In the genomic region with DNA sequence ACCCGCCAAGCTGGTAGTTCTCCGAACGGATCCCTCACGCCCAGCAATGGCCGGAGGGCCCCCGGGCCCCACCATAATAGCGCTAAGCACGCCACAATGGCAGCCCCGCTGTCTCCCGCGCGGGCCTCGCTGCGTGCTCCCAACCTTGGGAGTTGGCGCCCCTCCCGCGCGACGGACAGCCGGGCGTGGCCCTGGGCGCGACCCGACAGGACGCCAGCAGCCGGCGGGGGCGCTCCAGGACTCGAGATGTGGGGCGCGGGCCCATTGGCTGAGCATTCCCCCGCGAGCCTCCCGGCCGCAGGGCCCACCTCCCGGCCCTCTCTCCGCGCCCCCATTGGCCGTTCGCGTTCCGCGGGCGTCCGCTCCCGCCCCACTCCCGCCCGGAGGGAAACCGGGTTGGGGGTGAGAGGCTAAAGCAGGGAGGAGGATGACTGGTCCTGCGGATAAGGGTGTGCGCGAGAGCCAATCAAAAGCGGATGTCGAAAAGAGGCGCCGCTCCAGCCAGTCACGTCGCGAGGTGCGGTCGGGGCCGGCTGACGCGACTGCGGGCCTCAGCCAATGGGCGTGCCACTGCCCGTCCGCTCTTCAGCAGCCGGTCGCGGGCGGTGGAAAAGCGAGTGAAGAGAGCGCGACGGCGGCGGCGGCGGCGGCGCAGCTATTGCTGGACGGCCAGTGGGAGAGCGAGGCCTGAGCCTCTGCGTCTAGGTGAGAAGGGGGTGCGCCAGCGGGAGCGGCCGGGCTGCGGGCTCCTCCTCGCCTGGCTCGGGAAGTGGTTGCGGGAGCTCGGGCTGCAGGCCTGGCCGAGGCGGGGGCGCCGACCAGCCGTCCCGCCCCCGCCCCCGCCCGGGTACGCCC, we compare ENCODE assay signal across 2 cellular contexts.
TF ChIP-seq lines count a peak whose summit lies in the region.

A gene with protein sequence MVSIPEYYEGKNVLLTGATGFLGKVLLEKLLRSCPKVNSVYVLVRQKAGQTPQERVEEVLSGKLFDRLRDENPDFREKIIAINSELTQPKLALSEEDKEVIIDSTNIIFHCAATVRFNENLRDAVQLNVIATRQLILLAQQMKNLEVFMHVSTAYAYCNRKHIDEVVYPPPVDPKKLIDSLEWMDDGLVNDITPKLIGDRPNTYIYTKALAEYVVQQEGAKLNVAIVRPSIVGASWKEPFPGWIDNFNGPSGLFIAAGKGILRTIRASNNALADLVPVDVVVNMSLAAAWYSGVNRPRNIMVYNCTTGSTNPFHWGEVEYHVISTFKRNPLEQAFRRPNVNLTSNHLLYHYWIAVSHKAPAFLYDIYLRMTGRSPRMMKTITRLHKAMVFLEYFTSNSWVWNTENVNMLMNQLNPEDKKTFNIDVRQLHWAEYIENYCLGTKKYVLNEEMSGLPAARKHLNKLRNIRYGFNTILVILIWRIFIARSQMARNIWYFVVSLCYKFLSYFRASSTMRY (plus strand): TSS at position 567 of the 855 bp plus-strand sequence. CDS start 26,098 bp downstream, outside the sequence.

TF ChIP-seq in IMR-90, 13 proteins besides CTCF, POLR2A, EP300 and RAD21:
- TF ChIP-seq MAZ (IDR thresholded peaks at IDR 0.05; ENCODE audit: borderline replicate concordance, low read depth, low read length) (peak; percentile 95), RFX5 (IDR thresholded peaks at IDR 0.05; ENCODE audit: low read depth, low read length) (peak; percentile 61; the same call in 1 of the 2 replicates), FOS (IDR thresholded peaks at IDR 0.05; ENCODE audit: low read depth, low read length) (peak; percentile 66)
- TF ChIP-seq, protein P1, sequence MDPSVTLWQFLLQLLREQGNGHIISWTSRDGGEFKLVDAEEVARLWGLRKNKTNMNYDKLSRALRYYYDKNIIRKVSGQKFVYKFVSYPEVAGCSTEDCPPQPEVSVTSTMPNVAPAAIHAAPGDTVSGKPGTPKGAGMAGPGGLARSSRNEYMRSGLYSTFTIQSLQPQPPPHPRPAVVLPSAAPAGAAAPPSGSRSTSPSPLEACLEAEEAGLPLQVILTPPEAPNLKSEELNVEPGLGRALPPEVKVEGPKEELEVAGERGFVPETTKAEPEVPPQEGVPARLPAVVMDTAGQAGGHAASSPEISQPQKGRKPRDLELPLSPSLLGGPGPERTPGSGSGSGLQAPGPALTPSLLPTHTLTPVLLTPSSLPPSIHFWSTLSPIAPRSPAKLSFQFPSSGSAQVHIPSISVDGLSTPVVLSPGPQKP (IDR thresholded peaks at IDR 0.05; ENCODE audit: borderline replicate concordance, low read depth, low read length), result no peak

TF ChIP-seq in endothelial cell of umbilical vein, 7 proteins besides CTCF, POLR2A, EP300 and RAD21:
- TF ChIP-seq JUN (IDR thresholded peaks at IDR 0.05; ENCODE audit: borderline replicate concordance, insufficient read depth, insufficient read length, low read depth), result no peak
- TF ChIP-seq POLR2AphosphoS5 (IDR thresholded peaks at IDR 0.05; ENCODE audit: insufficient read depth, low read depth, low read length), result peak; percentile 70
- TF ChIP-seq FOS (IDR thresholded peaks at IDR 0.05; ENCODE audit: borderline replicate concordance, insufficient read depth, low read length), result peak; percentile 27
